ENCODE assay signal across 10 cellular contexts in the genomic region with DNA sequence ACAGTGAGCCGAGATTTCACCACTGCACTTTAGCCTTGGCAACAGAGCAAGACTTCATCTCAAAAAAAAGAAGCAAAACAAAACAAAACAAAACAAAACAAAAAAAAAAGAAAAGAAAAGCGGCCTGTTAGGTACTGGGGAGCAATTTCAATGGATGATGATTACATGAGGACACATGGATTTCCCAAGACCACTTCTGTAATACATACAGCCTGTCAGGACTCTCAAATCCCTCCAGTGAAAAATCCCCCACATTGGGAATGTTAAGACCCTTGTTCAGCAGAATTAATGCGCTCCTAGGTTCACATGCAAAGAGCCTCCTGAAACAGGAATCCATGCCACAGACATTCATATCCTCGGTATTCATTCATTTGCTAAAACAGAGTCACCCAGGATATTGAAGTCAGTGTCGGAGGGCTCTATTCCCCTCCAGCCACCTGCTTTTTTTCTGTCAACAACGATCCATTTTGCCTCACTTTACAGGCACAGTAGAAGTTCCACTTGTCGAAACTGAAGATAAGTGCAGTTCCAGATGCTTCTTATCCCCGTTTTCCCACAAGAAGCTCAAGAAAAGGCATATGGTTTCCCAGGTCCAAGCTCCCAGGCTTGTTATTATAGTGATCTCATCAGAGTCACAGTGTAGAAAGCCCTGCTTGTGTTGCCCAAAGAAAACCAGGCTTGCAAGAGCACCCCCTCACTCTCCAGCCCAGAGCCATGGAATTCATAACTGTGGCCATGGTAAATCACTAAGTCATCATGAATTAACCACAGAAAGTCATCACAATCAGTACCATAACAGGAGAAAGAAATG. TPM values are rescaled to one million over a fixed set of nuclear protein-coding genes. Genes with fewer than 3 reads are reported as not detected.
DNase-seq lines count a peak whose midpoint lies in the region; TF ChIP-seq lines count a peak whose summit lies in the region.
"Had no signal": no experiment of that assay in that cellular context is flagged by ENCODE, and none has a peak within 500 bp of the region (broad histone marks: within the 10 kb centered on the region; RNA-seq: fewer than 3 reads in every experiment).

No MANE protein-coding gene starts in this region.

- H3K27me3 ChIP-seq in kidney epithelial cell (ENCODE audit: control insufficient read depth, insufficient read depth, low read length) (no peaks in the 10 kb centered on the region), tibial artery (no peaks in the 10 kb centered on the region), MM.1S (replicated peaks; ENCODE audit: insufficient read depth, low read length) (no peaks in the 10 kb centered on the region)

- no peak overlapping the region for H3K4me2 ChIP-seq in MM.1S (ENCODE audit: low read depth, low read length)

- H3K27ac ChIP-seq in tibial artery (peak overlapping the region; percentile 50 to 52), MM.1S (ENCODE audit: low read length) (no peak overlapping the region)

- no peaks in the 10 kb centered on the region for H3F3A ChIP-seq in MM.1S (ENCODE audit: insufficient read depth, low read length)

- DNase-seq in HK-2 (ENCODE audit: unreplicated experiment), result peak; percentile 75
- peak; percentile 90 to 99 for DNase-seq in cardiac fibroblast (ENCODE audit: low read depth in 2 of 2)
- peak; percentile 98 for DNase-seq in kidney epithelial cell (ENCODE audit: low read depth)
- DNase-seq in tibial artery, result peak; percentile 34 to 76
- no peak for DNase-seq in Kasumi-1 (lab: John Stamatoyannopoulos, UW)
- no peak for DNase-seq in T-helper 1 cell
- DNase-seq in NCI-H146 (lab: John Stamatoyannopoulos, UW), result no peak
- DNase-seq in MM.1S, result no peak
- DNase-seq: activated naive CD8-positive, alpha-beta T cell treated with anti-CD3 and anti-CD28 coated beads, Interleukin-2, amount 50 U/mL, for 24 hours; NCI-H446 had no signal

- no peaks in the 10 kb centered on the region for H4K20me1 ChIP-seq in MM.1S (ENCODE audit: insufficient read depth, low read length)

- H3K36me3 ChIP-seq in kidney epithelial cell (ENCODE audit: control insufficient read depth, insufficient read depth, low read length) (no peaks in the 10 kb centered on the region), tibial artery (no peaks in the 10 kb centered on the region), MM.1S (replicated peaks; ENCODE audit: insufficient read depth, low read length) (no peaks in the 10 kb centered on the region)

- H2AFZ ChIP-seq in MM.1S (ENCODE audit: low read length), result no peak overlapping the region

- H3K4me1 ChIP-seq in tibial artery (peaks cover 0 to 47% (median 13%) of the 10 kb centered on the region in 4 donors), MM.1S (ENCODE audit: low read length) (no peaks in the 10 kb centered on the region)

- H3K4me3 ChIP-seq in cardiac fibroblast (replicated peaks in 1 of 2; ENCODE audit: low read depth in 2 of 2, low read length in 2 of 2) (peak overlapping the region in 1 of 2 donors; percentile 26), kidney epithelial cell (ENCODE audit: low read depth, low read length) (no peak overlapping the region), tibial artery (peak overlapping the region; percentile 11 to 14), MM.1S (ENCODE audit: low read length) (no peak overlapping the region)

- intact Hi-C loops in tibial artery (cut with DNase I; ENCODE audit: low total_unique reads), result no loop called here

- no peaks in the 10 kb centered on the region for H3K79me2 ChIP-seq in MM.1S (ENCODE audit: low read length)

- H3K9ac ChIP-seq in MM.1S (ENCODE audit: low read length), result no peak overlapping the region

- TF ChIP-seq CTCF in cardiac fibroblast (IDR thresholded peaks at IDR 0.05; ENCODE audit: low read depth, low read length) (no peak), kidney epithelial cell (IDR thresholded peaks at IDR 0.05; ENCODE audit: insufficient read depth, low read length, poor library complexity, severe bottlenecking) (no peak), tibial artery (IDR thresholded peaks at IDR 0.05) (no peak), MM.1S (IDR thresholded peaks at IDR 0.05; ENCODE audit: low read length) (no peak)

- no peaks in the 10 kb centered on the region for H3K9me2 ChIP-seq in MM.1S (replicated peaks; ENCODE audit: insufficient read depth, low read length)

- H3K9me3 ChIP-seq in tibial artery (no peaks in the 10 kb centered on the region), MM.1S (replicated peaks; ENCODE audit: insufficient read depth, low read length) (no peaks in the 10 kb centered on the region)

RNA-seq across cellular contexts. Expression of gene SLC16A12, which starts 20.2 kb away (rescaled TPM):
- 0.75 and 0.96 TPM in 2 replicates for total RNA-seq in kidney epithelial cell

Comparison
In these comparisons a context has a peak if more than half of its experiments do, and no peak if none do; other contexts are left out.
1. DNase-seq: peak in HK-2 (single experiment), cardiac fibroblast (2 of 2), kidney epithelial cell (single experiment) and tibial artery (2 of 2); none in Kasumi-1 (0 of 2), T-helper 1 cell (0 of 5), NCI-H146 (single experiment) and MM.1S (single experiment).
2. H3K4me3 ChIP-seq: peak in tibial artery (2 of 2); none in kidney epithelial cell (single experiment) and MM.1S (single experiment).